Comparison of ENCODE assay signal across 8 cellular contexts in the genomic region with DNA sequence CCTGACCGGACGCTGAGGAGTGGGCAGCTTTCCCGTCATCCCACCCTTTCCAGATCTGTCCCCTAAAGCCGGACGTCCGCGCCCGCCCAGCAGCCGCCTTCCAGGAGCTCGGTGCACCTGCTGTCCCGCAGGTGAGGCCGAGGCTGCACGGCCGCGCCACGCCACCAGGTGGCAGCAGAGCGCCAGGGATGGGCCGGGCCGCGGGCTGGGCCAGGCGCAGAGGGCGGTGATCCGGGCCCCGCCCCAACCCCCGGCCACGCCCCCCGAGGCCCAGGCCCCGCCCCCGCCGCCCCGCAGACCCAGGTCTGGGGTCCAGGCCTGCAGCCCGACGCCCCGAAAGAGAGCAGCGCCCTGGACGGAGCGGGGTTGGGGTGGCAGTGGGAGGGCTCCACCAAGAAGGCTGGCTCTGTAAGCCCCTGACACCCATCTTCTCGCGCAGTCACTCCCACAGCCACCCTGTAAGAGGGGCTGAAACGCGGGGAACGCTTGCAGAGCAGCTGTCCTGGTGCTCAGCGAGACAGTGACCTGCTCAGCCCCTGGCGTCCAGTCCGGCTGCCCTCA. TPM values are rescaled to one million over a fixed set of nuclear protein-coding genes. Genes with fewer than 3 reads are reported as not detected.
DNase-seq lines count a peak whose midpoint lies in the region; ATAC-seq, FAIRE-seq and TF ChIP-seq lines count a peak whose summit lies in the region.

No MANE protein-coding gene starts in this region.

- no peaks in the 10 kb centered on the region for H3K9me1 ChIP-seq in endothelial cell of umbilical vein (replicated peaks; ENCODE audit: control insufficient read depth, extremely low read depth, insufficient read depth, low read length)

- no peaks in the 10 kb centered on the region for H3K27me3 ChIP-seq in BLaER1
- H3K27me3 ChIP-seq in endothelial cell of umbilical vein (ENCODE audit: control insufficient read depth in 2 of 2, insufficient read depth in 2 of 2, low read length in 2 of 2) = peaks cover 0 to 11% of the 10 kb centered on the region in 2 experiments

- H3K4me1 ChIP-seq in BLaER1 (peaks cover 22% of the 10 kb centered on the region), endothelial cell of umbilical vein (ENCODE audit: control insufficient read depth, extremely low read depth, insufficient read depth, low read length) (no peaks in the 10 kb centered on the region)

- 0 out of 2 replicates have a peak, but pooled peaks cover 6% of the 10 kb centered on the region for H3K9me3 ChIP-seq in BLaER1
- H3K9me3 ChIP-seq in endothelial cell of umbilical vein (replicated peaks; ENCODE audit: control insufficient read depth, insufficient read depth, low read length) = no peaks in the 10 kb centered on the region

- H3K79me2 ChIP-seq in endothelial cell of umbilical vein (ENCODE audit: control insufficient read depth, insufficient read depth, low read length) = no peaks in the 10 kb centered on the region

- FAIRE-seq in GM19239 (lab: Jason Lieb, UNC) (no peak), endothelial cell of umbilical vein (lab: Jason Lieb, UNC) (peak; percentile 72)

- H3K36me3 ChIP-seq in BLaER1 = no peaks in the 10 kb centered on the region
- H3K36me3 ChIP-seq in endothelial cell of umbilical vein (ENCODE audit: control insufficient read depth in 2 of 2, extremely low read depth in 1 of 2, insufficient read depth in 2 of 2, low read length in 2 of 2) = no peaks in the 10 kb centered on the region

- CTCF ChIA-PET in activated CD8-positive, alpha-beta memory T cell treated with anti-CD3 and anti-CD28 coated beads, Interleukin-2, amount 10 ng/mL, durations not matched to agents 7 days and 5 days (lab: Charles Lee) = interaction anchor here (0.6 to 1.6 kb wide), 16 partner anchors 10 to 671 kb away, joined by 3 to 13 read pairs (median 4); no protein-coding TSS in a partner anchor
- CTCF ChIA-PET in endothelial cell of umbilical vein (lab: Charles Lee) = interaction anchor here (0.6 to 2.1 kb wide), 22 partner anchors 9 to 671 kb away, joined by 3 to 19 read pairs (median 4); partner anchors contain the start of gene PDGFA

- 0 out of 2 replicates have a peak overlapping the region, but pooled peaks have one; percentile 3 for H3K9ac ChIP-seq in BLaER1
- no peak overlapping the region for H3K9ac ChIP-seq in endothelial cell of umbilical vein (replicated peaks; ENCODE audit: extremely low read depth, insufficient read depth, low read length)

- H2AFZ ChIP-seq in endothelial cell of umbilical vein (ENCODE audit: low read depth, low read length) = peak overlapping the region; percentile 23

- no peak overlapping the region; the same call in 1 of the 2 replicates for H3K27ac ChIP-seq in BLaER1
- H3K27ac ChIP-seq in endothelial cell of umbilical vein (ENCODE audit: insufficient read depth, low read depth, low read length) = no peak overlapping the region

- no peaks in the 10 kb centered on the region for H3K36me3 Mint-ChIP-seq in activated CD8-positive, alpha-beta memory T cell treated with anti-CD3 and anti-CD28 coated beads, Interleukin-2, amount 10 ng/mL, durations not matched to agents 7 days and 5 days
- no peaks in the 10 kb centered on the region for H3K36me3 Mint-ChIP-seq in naive thymus-derived CD8-positive, alpha-beta T cell

- H3K27me3 Mint-ChIP-seq in activated CD8-positive, alpha-beta memory T cell treated with anti-CD3 and anti-CD28 coated beads, Interleukin-2, amount 10 ng/mL, durations not matched to agents 7 days and 5 days = peaks cover 12% of the 10 kb centered on the region
- peaks cover 3 to 34% (median 20%) of the 10 kb centered on the region in 5 donors for H3K27me3 Mint-ChIP-seq in naive thymus-derived CD8-positive, alpha-beta T cell

- BruUV-seq in endothelial cell of umbilical vein (replicated peaks; lab: Mats Ljungman, UMichigan) = no TSS peak

- peak; percentile 73 to 79 for TF ChIP-seq CTCF in endothelial cell of umbilical vein (IDR thresholded peaks at IDR 0.05; ENCODE audit: extremely low read depth in 1 of 2, insufficient read depth in 1 of 2, low read depth in 1 of 2, low read length in 2 of 2)

- H4K20me1 ChIP-seq in BLaER1 (no peaks in the 10 kb centered on the region), endothelial cell of umbilical vein (replicated peaks; ENCODE audit: control insufficient read depth, extremely low read depth, insufficient read depth, low read length) (no peaks in the 10 kb centered on the region)

- no peak overlapping the region for H3K27ac Mint-ChIP-seq in activated CD8-positive, alpha-beta memory T cell treated with anti-CD3 and anti-CD28 coated beads, Interleukin-2, amount 10 ng/mL, durations not matched to agents 7 days and 5 days
- peak overlapping the region in 2 of 10 donors; percentile 38 to 70 for H3K27ac Mint-ChIP-seq in naive thymus-derived CD8-positive, alpha-beta T cell

- intact Hi-C loops in endothelial cell of umbilical vein (cut with micrococcal nuclease) = loop anchor here (1.0 kb wide), 3 partner anchors 314 to 551 kb away; no protein-coding TSS in a partner anchor

- H3K9me3 Mint-ChIP-seq in activated CD8-positive, alpha-beta memory T cell treated with anti-CD3 and anti-CD28 coated beads, Interleukin-2, amount 10 ng/mL, durations not matched to agents 7 days and 5 days (ENCODE audit: low read depth) = no peaks in the 10 kb centered on the region
- peaks cover 0 to 3% (median 0%) of the 10 kb centered on the region in 9 donors for H3K9me3 Mint-ChIP-seq in naive thymus-derived CD8-positive, alpha-beta T cell

- peak; percentile 91 for DNase-seq in GM19239 (ENCODE audit: insufficient read length, low spot score)
- DNase-seq in NCI-H2196 treated with DMSO at 0.1 percent for 48 hours (lab: John Stamatoyannopoulos, UW; ENCODE audit: unreplicated experiment) = peak; percentile 31
- peak; percentile 81 for DNase-seq in activated CD8-positive, alpha-beta memory T cell treated with anti-CD3 and anti-CD28 coated beads, Interleukin-2, amount 10 ng/mL, durations not matched to agents 7 days and 5 days
- peak; percentile 41 for DNase-seq in endothelial cell of umbilical vein (ENCODE audit: low read depth, low spot score)
- DNase-seq in naive thymus-derived CD8-positive, alpha-beta T cell = peak; percentile 77 to 95 (median 89)
- peak; percentile 54 to 66 for DNase-seq in stimulated activated CD8-positive, alpha-beta memory T cell treated with anti-CD3 and anti-CD28 coated beads, Interleukin-7, amount 100 ng/mL, for 48 hours (ENCODE audit: extremely low read depth in 1 of 2, low read depth in 1 of 2)

- dilution Hi-C loops in endothelial cell of umbilical vein (cut with MboI; ENCODE audit: extremely low pct_ligation_motif_present, low sequenced_read_pairs) = no loop called here

- H3K4me3 ChIP-seq in BLaER1 = peak overlapping the region; percentile 44
- no peak overlapping the region for H3K4me3 ChIP-seq in endothelial cell of umbilical vein (replicated peaks in 1 of 3; ENCODE audit: insufficient read depth in 1 of 3, low read depth in 1 of 3, low read length in 3 of 3)

- no peak for TF ChIP-seq POLR2A in endothelial cell of umbilical vein (IDR thresholded peaks at IDR 0.05; ENCODE audit: low read depth, low read length)

- no peak overlapping the region for H3K4me3 Mint-ChIP-seq in activated CD8-positive, alpha-beta memory T cell treated with anti-CD3 and anti-CD28 coated beads, Interleukin-2, amount 10 ng/mL, durations not matched to agents 7 days and 5 days
- H3K4me3 Mint-ChIP-seq in naive thymus-derived CD8-positive, alpha-beta T cell = no peak overlapping the region

- POLR2A ChIA-PET in endothelial cell of umbilical vein (lab: Charles Lee) = no interaction called here
- POLR2A ChIA-PET in naive thymus-derived CD8-positive, alpha-beta T cell (lab: Charles Lee) = no interaction called here

- ATAC-seq in activated CD8-positive, alpha-beta memory T cell treated with anti-CD3 and anti-CD28 coated beads, Interleukin-2, amount 10 ng/mL, durations not matched to agents 7 days and 5 days = peak; percentile 94
- ATAC-seq in naive thymus-derived CD8-positive, alpha-beta T cell = peak; percentile 99
- ATAC-seq in GM19395 (IDR thresholded peaks at IDR 0.05; ENCODE audit: unreplicated experiment) = no peak

- peaks cover 4% of the 10 kb centered on the region for H3K4me1 Mint-ChIP-seq in activated CD8-positive, alpha-beta memory T cell treated with anti-CD3 and anti-CD28 coated beads, Interleukin-2, amount 10 ng/mL, durations not matched to agents 7 days and 5 days
- peaks cover 0 to 3% (median 2%) of the 10 kb centered on the region in 4 donors for H3K4me1 Mint-ChIP-seq in naive thymus-derived CD8-positive, alpha-beta T cell

- H3K4me2 ChIP-seq in BLaER1 (peak overlapping the region; percentile 89), endothelial cell of umbilical vein (ENCODE audit: insufficient read depth, low read length) (no peak overlapping the region)

TF ChIP-seq in endothelial cell of umbilical vein, 7 proteins besides CTCF, POLR2A, EP300 and RAD21:
- TF ChIP-seq FOS (IDR thresholded peaks at IDR 0.05; ENCODE audit: borderline replicate concordance, insufficient read depth, low read length) (no peak), POLR2AphosphoS5 (IDR thresholded peaks at IDR 0.05; ENCODE audit: insufficient read depth, low read depth, low read length) (no peak), JUN (IDR thresholded peaks at IDR 0.05; ENCODE audit: borderline replicate concordance, insufficient read depth, insufficient read length, low read depth) (no peak), GATA2 (IDR thresholded peaks at IDR 0.05; ENCODE audit: insufficient read depth, insufficient read length, low read depth, low read length) (no peak), MYC (IDR thresholded peaks at IDR 0.05; ENCODE audit: low read depth, low read length) (no peak), EZH2 (IDR thresholded peaks at IDR 0.05; ENCODE audit: borderline replicate concordance, low read depth, low read length, severe bottlenecking) (no peak)
- TF ChIP-seq, protein P1, sequence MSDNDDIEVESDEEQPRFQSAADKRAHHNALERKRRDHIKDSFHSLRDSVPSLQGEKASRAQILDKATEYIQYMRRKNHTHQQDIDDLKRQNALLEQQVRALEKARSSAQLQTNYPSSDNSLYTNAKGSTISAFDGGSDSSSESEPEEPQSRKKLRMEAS (IDR thresholded peaks at IDR 0.05; ENCODE audit: insufficient read depth, insufficient read length) = no peak
TF ChIP-seq in endothelial cell of umbilical vein: peak in this region for 0.

RNA-seq across cellular contexts. Expression of gene FOXL3, which starts 32.2 kb away (rescaled TPM):
- total RNA-seq in activated CD8-positive, alpha-beta memory T cell treated with anti-CD3 and anti-CD28 coated beads, Interleukin-2, amount 10 ng/mL, durations not matched to agents 7 days and 5 days = not detected
- total RNA-seq in endothelial cell of umbilical vein = not detected in 2 replicates
- not detected in 2 replicates for polyA plus RNA-seq in endothelial cell of umbilical vein
- polyA plus RNA-seq in endothelial cell of umbilical vein (2011; cell fraction: cytosol; rRNA removed) = not detected in 2 replicates
- not detected in 2 replicates for polyA plus RNA-seq in endothelial cell of umbilical vein (2011; cell fraction: nucleus; rRNA removed)
- polyA plus RNA-seq in endothelial cell of umbilical vein (2012) = not detected in 2 replicates
- not detected in 2 replicates for polyA minus RNA-seq in endothelial cell of umbilical vein
- not detected for polyA minus RNA-seq in endothelial cell of umbilical vein (2011; cell fraction: cytosol; rRNA and poly(A)+ RNA removed)
- polyA minus RNA-seq in endothelial cell of umbilical vein (2011; cell fraction: nucleus; rRNA and poly(A)+ RNA removed) = not detected in 2 replicates
- not detected for total RNA-seq in naive thymus-derived CD8-positive, alpha-beta T cell
- polyA plus RNA-seq in naive thymus-derived CD8-positive, alpha-beta T cell = not detected

Comparison
In these comparisons a context has a peak if more than half of its experiments do, and no peak if none do; other contexts are left out.
1. DNase-seq: peak in every context shown above with its lines; median percentile 91 in GM19239; 89 in naive thymus-derived CD8-positive, alpha-beta T cell; 81 in activated CD8-positive, alpha-beta memory T cell treated with anti-CD3 and anti-CD28 coated beads, Interleukin-2, amount 10 ng/mL, durations not matched to agents 7 days and 5 days; 60 in stimulated activated CD8-positive, alpha-beta memory T cell treated with anti-CD3 and anti-CD28 coated beads, Interleukin-7, amount 100 ng/mL, for 48 hours; 41 in endothelial cell of umbilical vein; 31 in NCI-H2196 treated with DMSO at 0.1 percent for 48 hours.